In genomic region chr18:48875314-48875941, GRCh38 we compare ENCODE assay signal across 15 cellular contexts.
"Had no signal": no experiment of that assay in that cellular context is flagged by ENCODE, and none has a peak within 500 bp of the region (broad histone marks: within the 10 kb centered on the region; RNA-seq: fewer than 3 reads in every experiment).

No MANE protein-coding gene starts in this region.

- H3K4me3 ChIP-seq: coronary artery, gastroesophageal sphincter, lung, testis had no signal

- H3K36me3 Mint-ChIP-seq: activated naive CD8-positive, alpha-beta T cell treated with anti-CD3 and anti-CD28 coated beads for 36 hours had no signal

- H3K36me3 ChIP-seq: gastroesophageal sphincter had no signal

- H3K9me3 ChIP-seq: gastroesophageal sphincter, testis had no signal

- H3K27me3 Mint-ChIP-seq: naive thymus-derived CD4-positive, alpha-beta T cell had no signal

- H3K27ac Mint-ChIP-seq: activated naive CD8-positive, alpha-beta T cell treated with anti-CD3 and anti-CD28 coated beads for 36 hours had no signal

- ATAC-seq: gastroesophageal sphincter; naive thymus-derived CD4-positive, alpha-beta T cell; stimulated activated naive CD8-positive, alpha-beta T cell treated with anti-CD3 and anti-CD28 coated beads, Interleukin-15, amount 100 ng/mL, for 72 hours had no signal

- H3K4me3 Mint-ChIP-seq: activated naive CD8-positive, alpha-beta T cell treated with anti-CD3 and anti-CD28 coated beads for 36 hours; naive thymus-derived CD4-positive, alpha-beta T cell; stimulated activated naive CD8-positive, alpha-beta T cell treated with anti-CD3 and anti-CD28 coated beads, Interleukin-15, amount 100 ng/mL, for 72 hours had no signal

- H3K9me3 Mint-ChIP-seq: activated naive CD8-positive, alpha-beta T cell treated with anti-CD3 and anti-CD28 coated beads for 36 hours; naive thymus-derived CD4-positive, alpha-beta T cell; stimulated activated naive CD8-positive, alpha-beta T cell treated with anti-CD3 and anti-CD28 coated beads, Interleukin-15, amount 100 ng/mL, for 72 hours had no signal

- H3K27ac ChIP-seq: epithelial cell of prostate, gastroesophageal sphincter, testis had no signal

- H3K27me3 ChIP-seq: gastroesophageal sphincter, testis had no signal

- H3K4me1 ChIP-seq: testis had no signal

- DNase-seq: activated CD4-positive, CD25-positive, alpha-beta regulatory T cell; activated gamma-delta T cell; activated naive CD8-positive, alpha-beta T cell treated with anti-CD3 and anti-CD28 coated beads for 36 hours; activated T-cell treated with anti-CD3 and anti-CD28 coated beads, Interleukin-2, amount 50 U/mL, for 48 hours; effector CD8-positive, alpha-beta T cell; naive thymus-derived CD4-positive, alpha-beta T cell; occipital lobe; stimulated activated CD4-positive, alpha-beta T cell treated with anti-CD3 and anti-CD28 coated beads, Interleukin-15, amount 100 ng/mL, for 24 hours; stimulated activated CD4-positive, alpha-beta T cell treated with anti-CD3 and anti-CD28 coated beads, Interleukin-4, amount 100 ng/mL, for 24 hours; stimulated activated naive CD8-positive, alpha-beta T cell treated with anti-CD3 and anti-CD28 coated beads, Interleukin-15, amount 100 ng/mL, for 72 hours; testis had no signal
